Comparison of ENCODE assay signal across 15 cellular contexts in genomic region chr1:116580446-116581322, GRCh38.
"Had no signal": no experiment of that assay in that cellular context is flagged by ENCODE, and none has a peak within 500 bp of the region (broad histone marks: within the 10 kb centered on the region; RNA-seq: fewer than 3 reads in every experiment).

No MANE protein-coding gene starts in this region.

- H3K4me3 Mint-ChIP-seq: activated CD8-positive, alpha-beta T cell treated with anti-CD3 and anti-CD28 coated beads for 36 hours; activated naive CD8-positive, alpha-beta T cell treated with anti-CD3 and anti-CD28 coated beads, Interleukin-2, amount 10 ng/mL, durations not matched to agents 7 days and 5 days; activated T-helper 1 cell treated with anti-CD3 and anti-CD28 coated beads, Interleukin-12 subunit alpha, Interleukin-12 subunit beta, Interleukin-2, Interleukin-4 antibody, amounts not matched to agents 30 ng/mL and 10 ng/mL and 1 ng/mL, durations not matched to agents 14 hours and 24 hours and 36 hours; endodermal cell; immature natural killer cell; stimulated activated naive CD8-positive, alpha-beta T cell treated with anti-CD3 and anti-CD28 coated beads, Interleukin-15, Interleukin-2, amounts not matched to agents 100 ng/mL and 50 ng/mL, for 24 hours; type B pancreatic cell had no signal

- H3K36me3 Mint-ChIP-seq: activated naive CD8-positive, alpha-beta T cell treated with anti-CD3 and anti-CD28 coated beads, Interleukin-2, amount 10 ng/mL, durations not matched to agents 7 days and 5 days; immature natural killer cell had no signal

- H3K27me3 Mint-ChIP-seq: stimulated activated naive CD8-positive, alpha-beta T cell treated with anti-CD3 and anti-CD28 coated beads, Interleukin-15, Interleukin-2, amounts not matched to agents 100 ng/mL and 50 ng/mL, for 24 hours; type B pancreatic cell had no signal

- H3K4me1 Mint-ChIP-seq: activated naive CD8-positive, alpha-beta T cell treated with anti-CD3 and anti-CD28 coated beads, Interleukin-2, amount 10 ng/mL, durations not matched to agents 7 days and 5 days; immature natural killer cell had no signal

- H3K27ac Mint-ChIP-seq: activated CD8-positive, alpha-beta T cell treated with anti-CD3 and anti-CD28 coated beads for 36 hours; activated naive CD8-positive, alpha-beta T cell treated with anti-CD3 and anti-CD28 coated beads, Interleukin-2, amount 10 ng/mL, durations not matched to agents 7 days and 5 days; activated T-helper 1 cell treated with anti-CD3 and anti-CD28 coated beads, Interleukin-12 subunit alpha, Interleukin-12 subunit beta, Interleukin-2, Interleukin-4 antibody, amounts not matched to agents 30 ng/mL and 10 ng/mL and 1 ng/mL, durations not matched to agents 14 hours and 24 hours and 36 hours; endodermal cell; immature natural killer cell; stimulated activated naive CD8-positive, alpha-beta T cell treated with anti-CD3 and anti-CD28 coated beads, Interleukin-15, Interleukin-2, amounts not matched to agents 100 ng/mL and 50 ng/mL, for 24 hours; type B pancreatic cell had no signal

- ATAC-seq: activated CD8-positive, alpha-beta T cell treated with anti-CD3 and anti-CD28 coated beads for 36 hours; heart left ventricle; sciatic nerve had no signal

- H3K4me3 ChIP-seq: dorsolateral prefrontal cortex, spleen, suprapubic skin had no signal

- H3K9me3 Mint-ChIP-seq: activated CD8-positive, alpha-beta T cell treated with anti-CD3 and anti-CD28 coated beads for 36 hours; activated naive CD8-positive, alpha-beta T cell treated with anti-CD3 and anti-CD28 coated beads, Interleukin-2, amount 10 ng/mL, durations not matched to agents 7 days and 5 days; activated T-helper 1 cell treated with anti-CD3 and anti-CD28 coated beads, Interleukin-12 subunit alpha, Interleukin-12 subunit beta, Interleukin-2, Interleukin-4 antibody, amounts not matched to agents 30 ng/mL and 10 ng/mL and 1 ng/mL, durations not matched to agents 14 hours and 24 hours and 36 hours; endodermal cell; immature natural killer cell; stimulated activated naive CD8-positive, alpha-beta T cell treated with anti-CD3 and anti-CD28 coated beads, Interleukin-15, Interleukin-2, amounts not matched to agents 100 ng/mL and 50 ng/mL, for 24 hours; type B pancreatic cell had no signal

- DNase-seq: activated CD4-positive, alpha-beta T cell treated with anti-CD3 and anti-CD28 coated beads for 4 hours; activated CD8-positive, alpha-beta memory T cell treated with anti-CD3 and anti-CD28 coated beads, Interleukin-2, amount 50 U/mL, for 4 hours; activated CD8-positive, alpha-beta T cell treated with anti-CD3 and anti-CD28 coated beads for 36 hours; activated naive CD8-positive, alpha-beta T cell treated with anti-CD3 and anti-CD28 coated beads, Interleukin-2, amount 10 ng/mL, durations not matched to agents 7 days and 5 days; aorta; dorsolateral prefrontal cortex; endodermal cell; heart left ventricle; immature natural killer cell; spleen had no signal
